20 cellular contexts compared by ENCODE assay signal in genomic region chr15:32941823-32942222, GRCh38.
"Had no signal": no experiment of that assay in that cellular context is flagged by ENCODE, and none has a peak within 500 bp of the region (broad histone marks: within the 10 kb centered on the region; RNA-seq: fewer than 3 reads in every experiment).

No MANE protein-coding gene starts in this region.

- H3K9me3 ChIP-seq: gastrocnemius medialis, transverse colon, uterus had no signal

- H3K4me3 ChIP-seq: gastrocnemius medialis, lung, transverse colon, uterus had no signal

- H3K4me1 Mint-ChIP-seq: activated CD4-positive, alpha-beta memory T cell treated with anti-CD3 and anti-CD28 coated beads, Interleukin-2, amount 10 ng/mL, durations not matched to agents 7 days and 5 days; activated naive CD8-positive, alpha-beta T cell treated with anti-CD3 and anti-CD28 coated beads, Interleukin-2, amount 10 ng/mL, durations not matched to agents 7 days and 5 days; activated T-helper 17 cell treated with anti-CD3 and anti-CD28 coated beads, Interleukin-2, amount 50 U/mL, for 72 hours; mesothelial cell of epicardium had no signal

- H3K4me1 ChIP-seq: gastrocnemius medialis, uterus had no signal

- H3K27me3 Mint-ChIP-seq: activated T-helper 17 cell treated with anti-CD3 and anti-CD28 coated beads, Interleukin-2, amount 50 U/mL, for 72 hours had no signal

- H3K4me3 Mint-ChIP-seq: activated CD4-positive, alpha-beta memory T cell treated with anti-CD3 and anti-CD28 coated beads, Interleukin-2, amount 10 ng/mL, durations not matched to agents 7 days and 5 days; activated naive CD8-positive, alpha-beta T cell treated with anti-CD3 and anti-CD28 coated beads, Interleukin-2, amount 10 ng/mL, durations not matched to agents 7 days and 5 days; activated T-helper 17 cell treated with anti-CD3 and anti-CD28 coated beads, Interleukin-2, amount 50 U/mL, for 72 hours; mesothelial cell of epicardium; nephron had no signal

- H3K27ac ChIP-seq: brain microvascular endothelial cell, gastrocnemius medialis, transverse colon, uterus had no signal

- H3K36me3 ChIP-seq: brain microvascular endothelial cell, gastrocnemius medialis, transverse colon, uterus had no signal

- H3K27me3 ChIP-seq: brain microvascular endothelial cell, gastrocnemius medialis, transverse colon, uterus had no signal

- H3K9me3 Mint-ChIP-seq: activated CD4-positive, alpha-beta memory T cell treated with anti-CD3 and anti-CD28 coated beads, Interleukin-2, amount 10 ng/mL, durations not matched to agents 7 days and 5 days; activated naive CD8-positive, alpha-beta T cell treated with anti-CD3 and anti-CD28 coated beads, Interleukin-2, amount 10 ng/mL, durations not matched to agents 7 days and 5 days; activated T-helper 17 cell treated with anti-CD3 and anti-CD28 coated beads, Interleukin-2, amount 50 U/mL, for 72 hours; mesothelial cell of epicardium had no signal

- ATAC-seq: gastrocnemius medialis; stimulated activated naive CD8-positive, alpha-beta T cell treated with anti-CD3 and anti-CD28 coated beads, Interleukin-15, Interleukin-2, amounts not matched to agents 100 U/mL and 50 U/mL, for 24 hours had no signal

- H3K27ac Mint-ChIP-seq: activated CD4-positive, alpha-beta memory T cell treated with anti-CD3 and anti-CD28 coated beads, Interleukin-2, amount 10 ng/mL, durations not matched to agents 7 days and 5 days; activated naive CD8-positive, alpha-beta T cell treated with anti-CD3 and anti-CD28 coated beads, Interleukin-2, amount 10 ng/mL, durations not matched to agents 7 days and 5 days; activated T-helper 17 cell treated with anti-CD3 and anti-CD28 coated beads, Interleukin-2, amount 50 U/mL, for 72 hours; mesothelial cell of epicardium; nephron had no signal

- H3K36me3 Mint-ChIP-seq: activated naive CD8-positive, alpha-beta T cell treated with anti-CD3 and anti-CD28 coated beads, Interleukin-2, amount 10 ng/mL, durations not matched to agents 7 days and 5 days; mesothelial cell of epicardium had no signal

- DNase-seq: activated CD4-positive, alpha-beta memory T cell treated with anti-CD3 and anti-CD28 coated beads, Interleukin-2, amount 10 ng/mL, durations not matched to agents 7 days and 5 days; activated CD4-positive, alpha-beta T cell treated with anti-CD3 and anti-CD28 coated beads for 48 hours; activated CD4-positive, CD25-positive, alpha-beta regulatory T cell; activated naive CD4-positive, alpha-beta T cell; activated naive CD8-positive, alpha-beta T cell treated with anti-CD3 and anti-CD28 coated beads, Interleukin-2, amount 10 ng/mL, durations not matched to agents 7 days and 5 days; activated T-cell treated with anti-CD3 and anti-CD28 coated beads, Interleukin-2, amount 50 U/mL, for 1 hour; brain microvascular endothelial cell; cortex of kidney; gastrocnemius medialis; nucleus accumbens; retina; stimulated activated naive CD8-positive, alpha-beta T cell treated with anti-CD3 and anti-CD28 coated beads, Interleukin-15, Interleukin-2, amounts not matched to agents 100 U/mL and 50 U/mL, for 24 hours; T-helper 1 cell; T-helper 9 cell; transverse colon; uterus had no signal
